ENCODE assay signal across 1 cellular context in the genomic region with DNA sequence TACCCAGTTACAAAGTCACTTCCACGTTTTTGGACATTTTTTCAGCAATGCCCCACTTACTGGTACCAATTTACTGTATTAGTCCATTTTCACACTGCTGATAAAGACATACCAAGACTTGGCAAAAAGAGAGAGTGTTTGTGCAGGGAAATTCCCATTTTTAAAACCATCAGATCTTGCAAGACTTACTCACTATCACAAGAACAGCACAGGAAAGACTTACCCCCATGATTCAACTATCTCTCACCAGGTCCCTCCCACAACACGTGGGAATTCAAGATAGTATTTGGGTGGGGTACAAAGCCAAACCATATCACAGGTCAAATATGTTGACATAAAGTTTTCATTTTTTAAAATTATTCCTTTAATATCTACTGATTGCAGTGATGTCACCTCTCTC.
TF ChIP-seq lines count a peak whose summit lies in the region.

No MANE protein-coding gene starts in this region.

TF ChIP-seq in SK-N-SH treated with all-trans-retinoic acid at 6 μM for 48 hours, 23 proteins besides CTCF, POLR2A, EP300 and RAD21 (continued from another document):
- TF ChIP-seq, protein P1, sequence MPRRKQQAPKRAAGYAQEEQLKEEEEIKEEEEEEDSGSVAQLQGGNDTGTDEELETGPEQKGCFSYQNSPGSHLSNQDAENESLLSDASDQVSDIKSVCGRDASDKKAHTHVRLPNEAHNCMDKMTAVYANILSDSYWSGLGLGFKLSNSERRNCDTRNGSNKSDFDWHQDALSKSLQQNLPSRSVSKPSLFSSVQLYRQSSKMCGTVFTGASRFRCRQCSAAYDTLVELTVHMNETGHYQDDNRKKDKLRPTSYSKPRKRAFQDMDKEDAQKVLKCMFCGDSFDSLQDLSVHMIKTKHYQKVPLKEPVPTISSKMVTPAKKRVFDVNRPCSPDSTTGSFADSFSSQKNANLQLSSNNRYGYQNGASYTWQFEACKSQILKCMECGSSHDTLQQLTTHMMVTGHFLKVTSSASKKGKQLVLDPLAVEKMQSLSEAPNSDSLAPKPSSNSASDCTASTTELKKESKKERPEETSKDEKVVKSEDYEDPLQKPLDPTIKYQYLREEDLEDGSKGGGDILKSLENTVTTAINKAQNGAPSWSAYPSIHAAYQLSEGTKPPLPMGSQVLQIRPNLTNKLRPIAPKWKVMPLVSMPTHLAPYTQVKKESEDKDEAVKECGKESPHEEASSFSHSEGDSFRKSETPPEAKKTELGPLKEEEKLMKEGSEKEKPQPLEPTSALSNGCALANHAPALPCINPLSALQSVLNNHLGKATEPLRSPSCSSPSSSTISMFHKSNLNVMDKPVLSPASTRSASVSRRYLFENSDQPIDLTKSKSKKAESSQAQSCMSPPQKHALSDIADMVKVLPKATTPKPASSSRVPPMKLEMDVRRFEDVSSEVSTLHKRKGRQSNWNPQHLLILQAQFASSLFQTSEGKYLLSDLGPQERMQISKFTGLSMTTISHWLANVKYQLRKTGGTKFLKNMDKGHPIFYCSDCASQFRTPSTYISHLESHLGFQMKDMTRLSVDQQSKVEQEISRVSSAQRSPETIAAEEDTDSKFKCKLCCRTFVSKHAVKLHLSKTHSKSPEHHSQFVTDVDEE (CRISPR knock-in tag; IDR thresholded peaks at IDR 0.05): no peak
- TF ChIP-seq ZNF565 (CRISPR knock-in tag; conservative IDR thresholded peaks at IDR 0.05; ENCODE audit: low read depth): no peak
- no peak for TF ChIP-seq ISL1 (CRISPR knock-in tag; IDR thresholded peaks at IDR 0.05)
- TF ChIP-seq ZNF8 (CRISPR knock-in tag; IDR thresholded peaks at IDR 0.05): no peak
- TF ChIP-seq CSDC2 (CRISPR knock-in tag; IDR thresholded peaks at IDR 0.05): no peak
- TF ChIP-seq BACH2 (CRISPR knock-in tag; IDR thresholded peaks at IDR 0.05; ENCODE audit: borderline replicate concordance): no peak
- TF ChIP-seq, protein P2, sequence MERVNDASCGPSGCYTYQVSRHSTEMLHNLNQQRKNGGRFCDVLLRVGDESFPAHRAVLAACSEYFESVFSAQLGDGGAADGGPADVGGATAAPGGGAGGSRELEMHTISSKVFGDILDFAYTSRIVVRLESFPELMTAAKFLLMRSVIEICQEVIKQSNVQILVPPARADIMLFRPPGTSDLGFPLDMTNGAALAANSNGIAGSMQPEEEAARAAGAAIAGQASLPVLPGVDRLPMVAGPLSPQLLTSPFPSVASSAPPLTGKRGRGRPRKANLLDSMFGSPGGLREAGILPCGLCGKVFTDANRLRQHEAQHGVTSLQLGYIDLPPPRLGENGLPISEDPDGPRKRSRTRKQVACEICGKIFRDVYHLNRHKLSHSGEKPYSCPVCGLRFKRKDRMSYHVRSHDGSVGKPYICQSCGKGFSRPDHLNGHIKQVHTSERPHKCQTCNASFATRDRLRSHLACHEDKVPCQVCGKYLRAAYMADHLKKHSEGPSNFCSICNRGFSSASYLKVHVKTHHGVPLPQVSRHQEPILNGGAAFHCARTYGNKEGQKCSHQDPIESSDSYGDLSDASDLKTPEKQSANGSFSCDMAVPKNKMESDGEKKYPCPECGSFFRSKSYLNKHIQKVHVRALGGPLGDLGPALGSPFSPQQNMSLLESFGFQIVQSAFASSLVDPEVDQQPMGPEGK (CRISPR knock-in tag; IDR thresholded peaks at IDR 0.05; ENCODE audit: borderline replicate concordance): no peak
